In the genomic region with DNA sequence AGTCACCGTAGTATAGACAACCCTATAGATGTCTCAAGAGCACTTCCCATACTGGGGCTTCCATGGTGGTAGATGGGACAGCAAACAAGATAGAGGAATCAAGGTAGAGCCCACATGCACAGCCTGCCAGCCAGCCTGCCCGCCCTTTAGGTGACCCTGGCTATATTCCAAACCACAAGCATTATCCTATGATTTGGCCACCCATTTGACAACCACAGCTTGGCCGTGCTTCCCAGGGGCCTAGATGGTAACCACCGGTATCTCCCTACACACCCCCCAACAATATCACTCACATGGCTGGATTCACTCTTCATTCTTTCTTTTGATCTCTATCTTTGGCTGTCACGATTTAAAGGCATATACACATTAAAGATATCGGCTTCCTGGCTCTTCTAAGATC, we compare ENCODE assay signal across 19 cellular contexts.
"Had no signal": no experiment of that assay in that cellular context is flagged by ENCODE, and none has a peak within 500 bp of the region (broad histone marks: within the 10 kb centered on the region; RNA-seq: fewer than 3 reads in every experiment).

No MANE protein-coding gene starts in this region.

- H3K9me3 Mint-ChIP-seq: activated naive CD4-positive, alpha-beta T cell treated with anti-CD3 and anti-CD28 coated beads for 36 hours; activated naive CD8-positive, alpha-beta T cell treated with anti-CD3 and anti-CD28 coated beads, Interleukin-2, amount 50 U/mL, for 24 hours; activated T-helper 2 cell treated with anti-CD3 and anti-CD28 coated beads, Interferon-gamma antibody, Interleukin-2, Interleukin-4, amounts not matched to agents 10 μg/mL and 5 μg/mL and 100 μg/mL, durations not matched to agents 14 hours and 24 hours and 36 hours; natural killer cell treated with Interleukin-12 subunit alpha and Interleukin-12 subunit beta and Interleukin-15 and Interleukin-18, amount 100 ng/mL, for 72 hours; stimulated activated naive B cell treated with anti-CD40 and anti-IgM and Interleukin-4, amounts not matched to agents 10 μg/mL and 1 μg/mL and 100 μg/mL, for 72 hours had no signal

- H3K27ac ChIP-seq: ascending aorta, thyroid gland, vagina, WERI-Rb-1 had no signal

- ATAC-seq: activated naive CD8-positive, alpha-beta T cell treated with anti-CD3 and anti-CD28 coated beads, Interleukin-2, amount 50 U/mL, for 24 hours; left ventricle myocardium superior; stimulated activated naive B cell treated with anti-CD40 and anti-IgM and Interleukin-4, amounts not matched to agents 10 μg/mL and 1 μg/mL and 100 μg/mL, for 72 hours had no signal

- H3K36me3 Mint-ChIP-seq: natural killer cell treated with Interleukin-12 subunit alpha and Interleukin-12 subunit beta and Interleukin-15 and Interleukin-18, amount 100 ng/mL, for 72 hours; stimulated activated naive B cell treated with anti-CD40 and anti-IgM and Interleukin-4, amounts not matched to agents 10 μg/mL and 1 μg/mL and 100 μg/mL, for 72 hours had no signal

- H3K27ac Mint-ChIP-seq: activated naive CD4-positive, alpha-beta T cell treated with anti-CD3 and anti-CD28 coated beads for 36 hours; activated naive CD8-positive, alpha-beta T cell treated with anti-CD3 and anti-CD28 coated beads, Interleukin-2, amount 50 U/mL, for 24 hours; activated T-helper 2 cell treated with anti-CD3 and anti-CD28 coated beads, Interferon-gamma antibody, Interleukin-2, Interleukin-4, amounts not matched to agents 10 μg/mL and 5 μg/mL and 100 μg/mL, durations not matched to agents 14 hours and 24 hours and 36 hours; natural killer cell treated with Interleukin-12 subunit alpha and Interleukin-12 subunit beta and Interleukin-15 and Interleukin-18, amount 100 ng/mL, for 72 hours; stimulated activated naive B cell treated with anti-CD40 and anti-IgM and Interleukin-4, amounts not matched to agents 10 μg/mL and 1 μg/mL and 100 μg/mL, for 72 hours had no signal

- H3K4me3 Mint-ChIP-seq: activated naive CD4-positive, alpha-beta T cell treated with anti-CD3 and anti-CD28 coated beads for 36 hours; activated naive CD8-positive, alpha-beta T cell treated with anti-CD3 and anti-CD28 coated beads, Interleukin-2, amount 50 U/mL, for 24 hours; natural killer cell treated with Interleukin-12 subunit alpha and Interleukin-12 subunit beta and Interleukin-15 and Interleukin-18, amount 100 ng/mL, for 72 hours; stimulated activated naive B cell treated with anti-CD40 and anti-IgM and Interleukin-4, amounts not matched to agents 10 μg/mL and 1 μg/mL and 100 μg/mL, for 72 hours had no signal

- H3K4me1 Mint-ChIP-seq: activated naive CD8-positive, alpha-beta T cell treated with anti-CD3 and anti-CD28 coated beads, Interleukin-2, amount 50 U/mL, for 24 hours had no signal

- DNase-seq: activated CD4-positive, alpha-beta T cell treated with anti-CD3 and anti-CD28 coated beads, Interleukin-2, amount 50 U/mL, for 48 hours; activated naive CD4-positive, alpha-beta T cell treated with anti-CD3 and anti-CD28 coated beads for 36 hours; activated naive CD8-positive, alpha-beta T cell treated with anti-CD3 and anti-CD28 coated beads, Interleukin-2, amount 50 U/mL, for 24 hours; cerebellar nuclear complex; effector CD8-positive, alpha-beta T cell; foreskin fibroblast; glutamatergic neuron; hypothalamus; left ventricle myocardium superior; posterior cingulate gyrus; retina; stimulated activated naive B cell treated with anti-CD40 and anti-IgM and Interleukin-4, amounts not matched to agents 10 μg/mL and 1 μg/mL and 100 μg/mL, for 72 hours; thyroid gland; WERI-Rb-1 had no signal

- H3K27me3 ChIP-seq: ascending aorta, breast epithelium, thyroid gland, vagina had no signal

- H3K9me3 ChIP-seq: ascending aorta, breast epithelium, thyroid gland, vagina had no signal
